ENCODE assay signal across 10 cellular contexts in the genomic region with DNA sequence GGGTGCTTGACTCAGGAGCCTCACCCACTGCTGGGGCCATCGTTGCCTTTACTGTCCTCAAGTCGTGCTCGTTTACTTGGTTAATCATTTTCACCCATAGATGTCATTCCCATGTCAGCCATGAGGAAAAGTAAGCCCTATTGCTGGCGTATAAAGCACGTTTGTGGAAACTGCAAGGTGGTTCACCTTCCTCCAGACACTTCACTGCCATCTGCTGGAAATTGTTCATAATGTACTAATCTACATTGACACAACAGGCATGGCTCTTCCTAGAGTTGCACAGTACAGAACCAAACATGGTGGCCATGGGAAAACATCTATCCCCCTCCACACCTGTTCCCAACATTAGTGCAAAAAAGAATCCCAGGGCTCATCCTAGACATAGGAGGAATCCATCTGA.
A peak's percentile ranks its signal among the peaks of the same experiment; 100 is the strongest.
DNase-seq lines count a peak whose midpoint lies in the region; ATAC-seq and TF ChIP-seq lines count a peak whose summit lies in the region.
"Had no signal": no experiment of that assay in that cellular context is flagged by ENCODE, and none has a peak within 500 bp of the region (broad histone marks: within the 10 kb centered on the region; RNA-seq: fewer than 3 reads in every experiment).

No MANE protein-coding gene starts in this region.

- ATAC-seq in HG02852 (IDR thresholded peaks at IDR 0.05; ENCODE audit: unreplicated experiment): no peak

- no peaks in the 10 kb centered on the region for H3K4me1 ChIP-seq in effector memory CD4-positive, alpha-beta T cell (ENCODE audit: control insufficient read depth, insufficient read depth, low read length, poor library complexity, severe bottlenecking)

- H3K27ac ChIP-seq in C4-2B (no peak overlapping the region), RWPE1 (no peak overlapping the region)
- H3K27ac ChIP-seq in effector memory CD4-positive, alpha-beta T cell (ENCODE audit: insufficient read depth, low read length, poor library complexity, severe bottlenecking): no peak overlapping the region

- POLR2A ChIA-PET in HEK293T (lab: Yijun Ruan, JAX): no interaction called here
- POLR2A ChIA-PET in RWPE1 (lab: Yijun Ruan, JAX; ENCODE audit: low non-redundant PET): no interaction called here

- H3K9me3 ChIP-seq in effector memory CD4-positive, alpha-beta T cell (ENCODE audit: control insufficient read depth, low read length): no peaks in the 10 kb centered on the region

- no peaks in the 10 kb centered on the region for H3K36me3 ChIP-seq in effector memory CD4-positive, alpha-beta T cell (ENCODE audit: control insufficient read depth, insufficient read depth, low read length)

- TF ChIP-seq CTCF in C4-2B (conservative IDR thresholded peaks at IDR 0.05): peak; percentile 75
- TF ChIP-seq CTCF in RWPE1 (conservative IDR thresholded peaks at IDR 0.05; ENCODE audit: low read depth): no peak; the same call in 1 of the 2 replicates

- DNase-seq in HEK293T (ENCODE audit: extremely low spot score) (peak; percentile 41), RWPE1 (ENCODE audit: low spot score) (peak; percentile 20), kidney glomerular epithelial cell (lab: John Stamatoyannopoulos, UW) (peak; percentile 19), SK-N-DZ (ENCODE audit: low spot score) (no peak)
- DNase-seq in activated naive CD4-positive, alpha-beta T cell (lab: John Stamatoyannopoulos, UW): no peak
- no peak for DNase-seq in effector memory CD4-positive, alpha-beta T cell
- DNase-seq: GDM1; stimulated activated naive CD4-positive, alpha-beta T cell treated with Interleukin-2 at 50 U/mL for 16 hours had no signal

- no peak overlapping the region for H3K4me3 ChIP-seq in effector memory CD4-positive, alpha-beta T cell (ENCODE audit: insufficient read depth, low read depth, low read length, poor library complexity, severe bottlenecking)

- H3K27me3 ChIP-seq in effector memory CD4-positive, alpha-beta T cell (replicated peaks; ENCODE audit: control insufficient read depth, insufficient read depth, low read length, poor library complexity, severe bottlenecking): no peaks in the 10 kb centered on the region

- CTCF ChIA-PET in HEK293T (lab: Yijun Ruan, JAX): no interaction called here
- CTCF ChIA-PET in RWPE1 (lab: Yijun Ruan, JAX): no interaction called here

TF ChIP-seq in HEK293T, 16 proteins besides CTCF, POLR2A, EP300 and RAD21:
- TF ChIP-seq BHLHE40 (IDR thresholded peaks at IDR 0.05; ENCODE audit: borderline replicate concordance) (no peak), HDGF (IDR thresholded peaks at IDR 0.05; ENCODE audit: borderline replicate concordance) (no peak), LEF1 (IDR thresholded peaks at IDR 0.05; ENCODE audit: borderline replicate concordance) (no peak), CTBP1 (IDR thresholded peaks at IDR 0.05; ENCODE audit: borderline replicate concordance) (no peak)

Comparison
In these comparisons a context has a peak if more than half of its experiments do, and no peak if none do; other contexts are left out.
1. DNase-seq: peak in HEK293T (single experiment), RWPE1 (single experiment) and kidney glomerular epithelial cell (single experiment); none in activated naive CD4-positive, alpha-beta T cell (0 of 4), SK-N-DZ (single experiment) and effector memory CD4-positive, alpha-beta T cell (0 of 3).